In genomic region chr1:113090051-113090450, GRCh38 we compare ENCODE assay signal across 30 cellular contexts.
"Had no signal": no experiment of that assay in that cellular context is flagged by ENCODE, and none has a peak within 500 bp of the region (broad histone marks: within the 10 kb centered on the region; RNA-seq: fewer than 3 reads in every experiment).

No MANE protein-coding gene starts in this region.

- H3K4me3 ChIP-seq: ascending aorta, cardiac muscle cell had no signal

- FAIRE-seq: bronchial epithelial cell, TTC549 had no signal

- H3K27me3 ChIP-seq: ascending aorta, cardiac muscle cell had no signal

- DNase-seq: activated B cell treated with CpG ODN at 0.5 μM for 24 hours; activated CD4-positive, alpha-beta memory T cell treated with anti-CD3 and anti-CD28 coated beads for 36 hours; activated CD4-positive, alpha-beta T cell treated with anti-CD3 and anti-CD28 coated beads for 4 hours; activated CD4-positive, alpha-beta T cell treated with anti-CD3 and anti-CD28 coated beads, Interleukin-2, amount 10 ng/mL, durations not matched to agents 24 days and 14 days; activated CD4-positive, alpha-beta T cell treated with anti-CD3 and anti-CD28 coated beads, Interleukin-2, amount 50 U/mL, for 1 hour; activated CD4-positive, alpha-beta T cell treated with anti-CD3 and anti-CD28 coated beads, Interleukin-2, amount 50 U/mL, for 4 hours; activated CD4-positive, CD25-positive, alpha-beta regulatory T cell treated with anti-CD3 and anti-CD28 coated beads, Interleukin-2, amount 50 U/mL, for 72 hours; activated CD8-positive, alpha-beta memory T cell treated with anti-CD3 and anti-CD28 coated beads, Interleukin-2, amount 10 ng/mL, durations not matched to agents 7 days and 5 days; activated CD8-positive, alpha-beta memory T cell treated with anti-CD3 and anti-CD28 coated beads, Interleukin-2, amount 50 U/mL, for 48 hours; activated CD8-positive, alpha-beta T cell treated with anti-CD3 and anti-CD28 coated beads for 36 hours; activated effector memory CD4-positive, alpha-beta T cell treated with Interleukin-2 at 50 U/mL for 16 hours; activated gamma-delta T cell; activated naive CD4-positive, alpha-beta T cell treated with anti-CD3 and anti-CD28 coated beads, Interleukin-2, amount 10 ng/mL, durations not matched to agents 7 days and 5 days; activated naive CD4-positive, alpha-beta T cell treated with Interleukin-2 at 50 U/mL for 16 hours; activated naive CD8-positive, alpha-beta T cell treated with anti-CD3 and anti-CD28 coated beads, Interleukin-2, amount 10 ng/mL, durations not matched to agents 7 days and 5 days; activated naive CD8-positive, alpha-beta T cell treated with anti-CD3 and anti-CD28 coated beads, Interleukin-2, amount 50 U/mL, for 24 hours; activated T-cell treated with anti-CD3 and anti-CD28 coated beads, Interleukin-2, amount 50 U/mL, for 24 hours; activated T-cell treated with anti-CD3 and anti-CD28 coated beads, Interleukin-2, amount 50 U/mL, for 48 hours; amygdala; anterior cingulate cortex; caudate nucleus; cerebellar nuclear complex; T-helper 1 cell; T-helper 2 cell; T-helper 9 cell had no signal

- H3K9me3 ChIP-seq: ascending aorta had no signal

- ATAC-seq: activated CD8-positive, alpha-beta memory T cell treated with anti-CD3 and anti-CD28 coated beads, Interleukin-2, amount 10 ng/mL, durations not matched to agents 7 days and 5 days; activated CD8-positive, alpha-beta T cell treated with anti-CD3 and anti-CD28 coated beads for 36 hours; activated naive CD8-positive, alpha-beta T cell treated with anti-CD3 and anti-CD28 coated beads, Interleukin-2, amount 50 U/mL, for 24 hours had no signal

- H3K27ac ChIP-seq: ascending aorta, VCaP had no signal
